In genomic region chr2:103254611-103255010, GRCh38 we compare ENCODE assay signal across 1 cellular context.
TF ChIP-seq lines count a peak whose summit lies in the region.

No MANE protein-coding gene starts in this region.

TF ChIP-seq in neural cell, 6 proteins besides CTCF, POLR2A, EP300 and RAD21:
- TF ChIP-seq, protein P1, sequence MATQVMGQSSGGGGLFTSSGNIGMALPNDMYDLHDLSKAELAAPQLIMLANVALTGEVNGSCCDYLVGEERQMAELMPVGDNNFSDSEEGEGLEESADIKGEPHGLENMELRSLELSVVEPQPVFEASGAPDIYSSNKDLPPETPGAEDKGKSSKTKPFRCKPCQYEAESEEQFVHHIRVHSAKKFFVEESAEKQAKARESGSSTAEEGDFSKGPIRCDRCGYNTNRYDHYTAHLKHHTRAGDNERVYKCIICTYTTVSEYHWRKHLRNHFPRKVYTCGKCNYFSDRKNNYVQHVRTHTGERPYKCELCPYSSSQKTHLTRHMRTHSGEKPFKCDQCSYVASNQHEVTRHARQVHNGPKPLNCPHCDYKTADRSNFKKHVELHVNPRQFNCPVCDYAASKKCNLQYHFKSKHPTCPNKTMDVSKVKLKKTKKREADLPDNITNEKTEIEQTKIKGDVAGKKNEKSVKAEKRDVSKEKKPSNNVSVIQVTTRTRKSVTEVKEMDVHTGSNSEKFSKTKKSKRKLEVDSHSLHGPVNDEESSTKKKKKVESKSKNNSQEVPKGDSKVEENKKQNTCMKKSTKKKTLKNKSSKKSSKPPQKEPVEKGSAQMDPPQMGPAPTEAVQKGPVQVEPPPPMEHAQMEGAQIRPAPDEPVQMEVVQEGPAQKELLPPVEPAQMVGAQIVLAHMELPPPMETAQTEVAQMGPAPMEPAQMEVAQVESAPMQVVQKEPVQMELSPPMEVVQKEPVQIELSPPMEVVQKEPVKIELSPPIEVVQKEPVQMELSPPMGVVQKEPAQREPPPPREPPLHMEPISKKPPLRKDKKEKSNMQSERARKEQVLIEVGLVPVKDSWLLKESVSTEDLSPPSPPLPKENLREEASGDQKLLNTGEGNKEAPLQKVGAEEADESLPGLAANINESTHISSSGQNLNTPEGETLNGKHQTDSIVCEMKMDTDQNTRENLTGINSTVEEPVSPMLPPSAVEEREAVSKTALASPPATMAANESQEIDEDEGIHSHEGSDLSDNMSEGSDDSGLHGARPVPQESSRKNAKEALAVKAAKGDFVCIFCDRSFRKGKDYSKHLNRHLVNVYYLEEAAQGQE (IDR thresholded peaks at IDR 0.05; ENCODE audit: borderline replicate concordance), result peak; percentile 79
- peak; percentile 78 for TF ChIP-seq POLR2AphosphoS5 (IDR thresholded peaks at IDR 0.05)
- no peak for TF ChIP-seq TAF1 (IDR thresholded peaks at IDR 0.05; ENCODE audit: low read depth)
